Comparison of ENCODE assay signal across 13 cellular contexts in the genomic region with DNA sequence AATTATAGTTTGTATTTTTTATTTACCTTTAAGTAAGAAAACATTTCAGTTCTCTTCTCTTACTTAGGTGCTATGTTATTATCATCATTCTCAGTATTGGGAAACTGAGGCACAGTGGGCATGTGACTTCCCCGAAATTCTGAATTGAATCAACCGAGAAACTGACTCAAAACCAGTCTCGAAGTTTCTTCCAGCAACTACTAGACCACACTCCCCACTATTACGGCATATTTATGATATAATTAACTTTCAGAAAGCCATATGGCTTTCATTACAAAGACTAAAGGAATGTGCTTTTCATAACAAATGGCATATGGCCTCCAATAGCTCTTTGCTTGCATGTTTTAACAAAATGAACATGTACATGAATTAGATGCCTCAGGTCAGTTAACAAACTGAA.
DNase-seq lines count a peak whose midpoint lies in the region; ATAC-seq and TF ChIP-seq lines count a peak whose summit lies in the region.
"Had no signal": no experiment of that assay in that cellular context is flagged by ENCODE, and none has a peak within 500 bp of the region (broad histone marks: within the 10 kb centered on the region; RNA-seq: fewer than 3 reads in every experiment).

No MANE protein-coding gene starts in this region.

- H3K27me3 ChIP-seq in HCT116 (ENCODE audit: insufficient read depth, low read length) (no peaks in the 10 kb centered on the region), foreskin keratinocyte (no peaks in the 10 kb centered on the region), subcutaneous abdominal adipose tissue (ENCODE audit: control insufficient read depth in 5 of 5, insufficient read depth in 4 of 5, low read length in 5 of 5) (no peaks in the 10 kb centered on the region)
- H3K27me3 ChIP-seq: spleen had no signal

- H3K9ac ChIP-seq in HCT116 (ENCODE audit: low read length) (peak overlapping the region; percentile 58), subcutaneous abdominal adipose tissue (ENCODE audit: low read length in 5 of 5) (peak overlapping the region in 3 of 5 donors; percentile 43 to 59 (median 54))

- H3K36me3 ChIP-seq in HCT116 (ENCODE audit: control insufficient read depth in 1 of 2, insufficient read depth in 2 of 2, low read length in 2 of 2) (0 out of 4 replicates have a peak, but pooled peaks cover 0 to 8% of the 10 kb centered on the region in 2 experiments), subcutaneous abdominal adipose tissue (ENCODE audit: control insufficient read depth in 5 of 5, insufficient read depth in 5 of 5, low read length in 5 of 5) (no peaks in the 10 kb centered on the region)
- H3K36me3 ChIP-seq: spleen had no signal

- no peaks in the 10 kb centered on the region for H3K27me3 Mint-ChIP-seq in WTC11 (ENCODE audit: low read depth)

- peaks cover 35% of the 10 kb centered on the region for H3K4me1 Mint-ChIP-seq in WTC11
- H3K4me1 Mint-ChIP-seq: central memory CD8-positive, alpha-beta T cell had no signal

- H3K9me3 ChIP-seq in HCT116 (ENCODE audit: control insufficient read depth in 1 of 2, insufficient read depth in 1 of 2, low read depth in 1 of 2, low read length in 2 of 2), result no peaks in the 10 kb centered on the region
- no peaks in the 10 kb centered on the region for H3K9me3 ChIP-seq in subcutaneous abdominal adipose tissue (ENCODE audit: control insufficient read depth in 5 of 5, low read length in 5 of 5)
- H3K9me3 ChIP-seq: spleen had no signal

- no peak for TF ChIP-seq RAD21 in HCT116 (IDR thresholded peaks at IDR 0.05; ENCODE audit: low read depth)

- peaks cover 85 to 99% of the 10 kb centered on the region in 2 experiments for H3K4me1 ChIP-seq in HCT116 (ENCODE audit: control insufficient read depth in 1 of 2, insufficient read depth in 2 of 2, low read length in 2 of 2)
- H3K4me1 ChIP-seq in foreskin keratinocyte, result peaks cover 81% of the 10 kb centered on the region
- H3K4me1 ChIP-seq in subcutaneous abdominal adipose tissue (ENCODE audit: control insufficient read depth in 5 of 5, insufficient read depth in 5 of 5, low read length in 5 of 5), result peaks cover 0 to 41% (median 26%) of the 10 kb centered on the region in 5 donors

- no peak overlapping the region for H3K27ac Mint-ChIP-seq in WTC11

- no peaks in the 10 kb centered on the region for H3K9me3 Mint-ChIP-seq in WTC11
- H3K9me3 Mint-ChIP-seq: central memory CD8-positive, alpha-beta T cell had no signal

- H3K4me2 ChIP-seq in HCT116 (ENCODE audit: low read length), result peak overlapping the region; percentile 64

- TF ChIP-seq CTCF in HCT116 (IDR thresholded peaks at IDR 0.05 in 2 of 3, conservative IDR thresholded peaks at IDR 0.05 in 1 of 3; ENCODE audit: borderline replicate concordance in 1 of 3, insufficient read depth in 1 of 3, low read depth in 2 of 3, low read length in 2 of 3) (no peak), foreskin keratinocyte (conservative IDR thresholded peaks at IDR 0.05) (no peak), WTC11 (IDR thresholded peaks at IDR 0.05) (no peak)

- H3K4me3 Mint-ChIP-seq in WTC11, result no peak overlapping the region
- H3K4me3 Mint-ChIP-seq: central memory CD8-positive, alpha-beta T cell had no signal

- POLR2A ChIA-PET in HCT116 (lab: Charles Lee), result interaction anchor here (1.0 to 1.8 kb wide), 7 partner anchors 9 to 175 kb away, joined by 3 to 9 read pairs (median 3); no protein-coding TSS in a partner anchor
- POLR2A ChIA-PET in WTC11 (lab: Charles Lee), result no interaction called here

- H4K20me1 ChIP-seq in HCT116 (ENCODE audit: insufficient read depth), result no peaks in the 10 kb centered on the region

- ATAC-seq in HCT116, result no peak
- ATAC-seq in foreskin keratinocyte, result peak; percentile 5
- no peak for ATAC-seq in HG02610 (IDR thresholded peaks at IDR 0.05; ENCODE audit: unreplicated experiment)
- no peak for ATAC-seq in WTC11
- no peak for ATAC-seq in HG03571 (IDR thresholded peaks at IDR 0.05; ENCODE audit: unreplicated experiment)
- ATAC-seq: stimulated activated naive CD8-positive, alpha-beta T cell treated with anti-CD3 and anti-CD28 coated beads, Interleukin-15, Interleukin-2, amounts not matched to agents 100 U/mL and 50 U/mL, for 24 hours had no signal

- H3K36me3 Mint-ChIP-seq in WTC11, result no peaks in the 10 kb centered on the region

- no peak for TF ChIP-seq POLR2A in HCT116 (IDR thresholded peaks at IDR 0.05; ENCODE audit: borderline replicate concordance, extremely low read depth, insufficient read depth, insufficient read length)

- no peak overlapping the region for H2AFZ ChIP-seq in HCT116 (ENCODE audit: low read depth, low read length, poor library complexity, severe bottlenecking)

- no peaks in the 10 kb centered on the region for H3K9me2 ChIP-seq in HCT116 (ENCODE audit: insufficient read depth)

- H3K27ac ChIP-seq in HCT116 (ENCODE audit: low read depth, low read length) (peak overlapping the region; percentile 91), foreskin keratinocyte (peak overlapping the region; percentile 98), subcutaneous abdominal adipose tissue (ENCODE audit: low read depth, low read length) (peak overlapping the region; percentile 96)

- RAD21 ChIA-PET in HCT116 (lab: Charles Lee; ENCODE audit: low non-redundant PET in 1 of 2, low total read pairs in 2 of 2, uncharacterized antibody in 2 of 2, unreplicated experiment in 2 of 2), result no interaction called here

- peaks cover 16% of the 10 kb centered on the region for H3K79me2 ChIP-seq in HCT116 (ENCODE audit: insufficient read depth, low read length)

- BruUV-seq in HCT116 (replicated peaks; lab: Mats Ljungman, UMichigan), result no TSS peak

- CTCF ChIA-PET in HCT116 (lab: Charles Lee), result no interaction called here
- CTCF ChIA-PET in WTC11 (lab: Charles Lee), result no interaction called here

- no peak for DNase-seq in HCT116 (ENCODE audit: low read depth, low spot score)
- peak; percentile 37 to 74 for DNase-seq in SW 1271 (lab: John Stamatoyannopoulos, UW)
- peak; percentile 84 to 93 for DNase-seq in foreskin keratinocyte
- DNase-seq in WTC11 (ENCODE audit: low spot score), result no peak
- DNase-seq: activated CD4-positive, alpha-beta T cell treated with anti-CD3 and anti-CD28 coated beads, Interleukin-2, amount 50 U/mL, for 1 hour; islet precursor cell; NCI-H1092 treated with DMSO at 0.1 percent for 48 hours; spleen; stimulated activated naive CD8-positive, alpha-beta T cell treated with anti-CD3 and anti-CD28 coated beads, Interleukin-15, Interleukin-2, amounts not matched to agents 100 U/mL and 50 U/mL, for 24 hours had no signal

- H3K4me3 ChIP-seq in HCT116 (replicated peaks in 1 of 2; ENCODE audit: low read depth in 1 of 2, low read length in 2 of 2) (peak overlapping the region in 1 of 2 experiments; percentile 25; a peak in 2 of 4 replicates), subcutaneous abdominal adipose tissue (ENCODE audit: low read depth in 1 of 5, low read length in 5 of 5) (peak overlapping the region in 1 of 5 donors; percentile 20)
- H3K4me3 ChIP-seq: spleen had no signal

- intact Hi-C loops in HCT116 (cut with micrococcal nuclease), result loop anchor here (5.0 to 10.0 kb wide), 3 partner anchors 291 to 563 kb away; a partner anchor contains a TSS

TF ChIP-seq in HCT116, 20 proteins besides CTCF, POLR2A, EP300 and RAD21:
- no peak for TF ChIP-seq ZFX (IDR thresholded peaks at IDR 0.05)
- 0 out of 2 replicates have a peak, but pooled peaks have one; percentile 27 for TF ChIP-seq JUND (IDR thresholded peaks at IDR 0.05)
- TF ChIP-seq ZNF274 (IDR thresholded peaks at IDR 0.05; ENCODE audit: low read depth, low read length), result no peak
- no peak for TF ChIP-seq POLR2AphosphoS5 (IDR thresholded peaks at IDR 0.05; ENCODE audit: low read depth, low read length)
TF ChIP-seq in HCT116: peak in this region for 1.

TF ChIP-seq in WTC11, 78 proteins besides CTCF, POLR2A, EP300 and RAD21:
- TF ChIP-seq RORB (CRISPR knock-in tag; IDR thresholded peaks at IDR 0.05), result no peak
- TF ChIP-seq SP1 (CRISPR knock-in tag; conservative IDR thresholded peaks at IDR 0.05), result no peak
- no peak for TF ChIP-seq EMX1 (CRISPR knock-in tag; IDR thresholded peaks at IDR 0.05)
- TF ChIP-seq, protein P1, sequence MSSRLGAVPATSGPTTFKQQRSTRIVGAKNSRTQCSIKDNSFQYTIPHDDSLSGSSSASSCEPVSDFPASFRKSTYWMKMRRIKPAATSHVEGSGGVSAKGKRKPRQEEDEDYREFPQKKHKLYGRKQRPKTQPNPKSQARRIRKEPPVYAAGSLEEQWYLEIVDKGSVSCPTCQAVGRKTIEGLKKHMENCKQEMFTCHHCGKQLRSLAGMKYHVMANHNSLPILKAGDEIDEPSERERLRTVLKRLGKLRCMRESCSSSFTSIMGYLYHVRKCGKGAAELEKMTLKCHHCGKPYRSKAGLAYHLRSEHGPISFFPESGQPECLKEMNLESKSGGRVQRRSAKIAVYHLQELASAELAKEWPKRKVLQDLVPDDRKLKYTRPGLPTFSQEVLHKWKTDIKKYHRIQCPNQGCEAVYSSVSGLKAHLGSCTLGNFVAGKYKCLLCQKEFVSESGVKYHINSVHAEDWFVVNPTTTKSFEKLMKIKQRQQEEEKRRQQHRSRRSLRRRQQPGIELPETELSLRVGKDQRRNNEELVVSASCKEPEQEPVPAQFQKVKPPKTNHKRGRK (CRISPR knock-in tag; IDR thresholded peaks at IDR 0.05; ENCODE audit: borderline replicate concordance), result no peak
- no peak for TF ChIP-seq TP53 (CRISPR knock-in tag; IDR thresholded peaks at IDR 0.05)
- no peak for TF ChIP-seq JAZF1 (CRISPR knock-in tag; IDR thresholded peaks at IDR 0.05)
- TF ChIP-seq, protein P2, sequence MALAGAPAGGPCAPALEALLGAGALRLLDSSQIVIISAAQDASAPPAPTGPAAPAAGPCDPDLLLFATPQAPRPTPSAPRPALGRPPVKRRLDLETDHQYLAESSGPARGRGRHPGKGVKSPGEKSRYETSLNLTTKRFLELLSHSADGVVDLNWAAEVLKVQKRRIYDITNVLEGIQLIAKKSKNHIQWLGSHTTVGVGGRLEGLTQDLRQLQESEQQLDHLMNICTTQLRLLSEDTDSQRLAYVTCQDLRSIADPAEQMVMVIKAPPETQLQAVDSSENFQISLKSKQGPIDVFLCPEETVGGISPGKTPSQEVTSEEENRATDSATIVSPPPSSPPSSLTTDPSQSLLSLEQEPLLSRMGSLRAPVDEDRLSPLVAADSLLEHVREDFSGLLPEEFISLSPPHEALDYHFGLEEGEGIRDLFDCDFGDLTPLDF (CRISPR knock-in tag; IDR thresholded peaks at IDR 0.05), result no peak
- TF ChIP-seq SMAD3 (CRISPR knock-in tag; IDR thresholded peaks at IDR 0.05; ENCODE audit: borderline replicate concordance), result no peak
- TF ChIP-seq, protein P3, sequence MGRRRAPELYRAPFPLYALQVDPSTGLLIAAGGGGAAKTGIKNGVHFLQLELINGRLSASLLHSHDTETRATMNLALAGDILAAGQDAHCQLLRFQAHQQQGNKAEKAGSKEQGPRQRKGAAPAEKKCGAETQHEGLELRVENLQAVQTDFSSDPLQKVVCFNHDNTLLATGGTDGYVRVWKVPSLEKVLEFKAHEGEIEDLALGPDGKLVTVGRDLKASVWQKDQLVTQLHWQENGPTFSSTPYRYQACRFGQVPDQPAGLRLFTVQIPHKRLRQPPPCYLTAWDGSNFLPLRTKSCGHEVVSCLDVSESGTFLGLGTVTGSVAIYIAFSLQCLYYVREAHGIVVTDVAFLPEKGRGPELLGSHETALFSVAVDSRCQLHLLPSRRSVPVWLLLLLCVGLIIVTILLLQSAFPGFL (CRISPR knock-in tag; IDR thresholded peaks at IDR 0.05; ENCODE audit: borderline replicate concordance), result no peak
- no peak for TF ChIP-seq NFATC4 (CRISPR knock-in tag; IDR thresholded peaks at IDR 0.05)

Comparison
In these comparisons a context has a peak if more than half of its experiments do, and no peak if none do; other contexts are left out.
1. DNase-seq: peak in SW 1271 (2 of 2) and foreskin keratinocyte (2 of 2); none in HCT116 (single experiment) and WTC11 (single experiment).
2. Peak in every context shown above with its lines, with median percentiles within 50 percentile points of each other: H3K27ac ChIP-seq.